In genomic region chr1:247906504-247907047, GRCh38 we compare ENCODE assay signal across 1 cellular context.
TF ChIP-seq lines count a peak whose summit lies in the region.

No MANE protein-coding gene starts in this region.

TF ChIP-seq in SK-N-SH, 30 proteins besides CTCF, POLR2A, EP300 and RAD21 (continued from another document):
- TF ChIP-seq, protein P1, sequence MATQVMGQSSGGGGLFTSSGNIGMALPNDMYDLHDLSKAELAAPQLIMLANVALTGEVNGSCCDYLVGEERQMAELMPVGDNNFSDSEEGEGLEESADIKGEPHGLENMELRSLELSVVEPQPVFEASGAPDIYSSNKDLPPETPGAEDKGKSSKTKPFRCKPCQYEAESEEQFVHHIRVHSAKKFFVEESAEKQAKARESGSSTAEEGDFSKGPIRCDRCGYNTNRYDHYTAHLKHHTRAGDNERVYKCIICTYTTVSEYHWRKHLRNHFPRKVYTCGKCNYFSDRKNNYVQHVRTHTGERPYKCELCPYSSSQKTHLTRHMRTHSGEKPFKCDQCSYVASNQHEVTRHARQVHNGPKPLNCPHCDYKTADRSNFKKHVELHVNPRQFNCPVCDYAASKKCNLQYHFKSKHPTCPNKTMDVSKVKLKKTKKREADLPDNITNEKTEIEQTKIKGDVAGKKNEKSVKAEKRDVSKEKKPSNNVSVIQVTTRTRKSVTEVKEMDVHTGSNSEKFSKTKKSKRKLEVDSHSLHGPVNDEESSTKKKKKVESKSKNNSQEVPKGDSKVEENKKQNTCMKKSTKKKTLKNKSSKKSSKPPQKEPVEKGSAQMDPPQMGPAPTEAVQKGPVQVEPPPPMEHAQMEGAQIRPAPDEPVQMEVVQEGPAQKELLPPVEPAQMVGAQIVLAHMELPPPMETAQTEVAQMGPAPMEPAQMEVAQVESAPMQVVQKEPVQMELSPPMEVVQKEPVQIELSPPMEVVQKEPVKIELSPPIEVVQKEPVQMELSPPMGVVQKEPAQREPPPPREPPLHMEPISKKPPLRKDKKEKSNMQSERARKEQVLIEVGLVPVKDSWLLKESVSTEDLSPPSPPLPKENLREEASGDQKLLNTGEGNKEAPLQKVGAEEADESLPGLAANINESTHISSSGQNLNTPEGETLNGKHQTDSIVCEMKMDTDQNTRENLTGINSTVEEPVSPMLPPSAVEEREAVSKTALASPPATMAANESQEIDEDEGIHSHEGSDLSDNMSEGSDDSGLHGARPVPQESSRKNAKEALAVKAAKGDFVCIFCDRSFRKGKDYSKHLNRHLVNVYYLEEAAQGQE (IDR thresholded peaks at IDR 0.05; ENCODE audit: low read depth, low read length), result no peak
- no peak for TF ChIP-seq MXI1 (IDR thresholded peaks at IDR 0.05; ENCODE audit: low read depth, low read length)
- no peak for TF ChIP-seq FOXM1 (IDR thresholded peaks at IDR 0.05; ENCODE audit: low read depth)
- TF ChIP-seq NFIC (IDR thresholded peaks at IDR 0.05; ENCODE audit: borderline replicate concordance), result no peak; the same call in 1 of the 2 replicates
- TF ChIP-seq FOSL2 (IDR thresholded peaks at IDR 0.05; ENCODE audit: borderline replicate concordance, low read depth), result peak; percentile 67
